In genomic region chr11:130613396-130613795, GRCh38 we compare ENCODE assay signal across 20 cellular contexts.
DNase-seq lines count a peak whose midpoint lies in the region; ATAC-seq and TF ChIP-seq lines count a peak whose summit lies in the region.
"Had no signal": no experiment of that assay in that cellular context is flagged by ENCODE, and none has a peak within 500 bp of the region (broad histone marks: within the 10 kb centered on the region; RNA-seq: fewer than 3 reads in every experiment).

No MANE protein-coding gene starts in this region.

- ATAC-seq in IMR-90 (ENCODE audit: low read depth): no peak
- no peak for ATAC-seq in HG02852 (IDR thresholded peaks at IDR 0.05; ENCODE audit: unreplicated experiment)
- no peak for ATAC-seq in GM18873 (IDR thresholded peaks at IDR 0.05; ENCODE audit: low FRiP score, unreplicated experiment)
- ATAC-seq: GM12878, K562 had no signal

- dilution Hi-C loops in IMR-90 (cut with HindIII; ENCODE audit: low sequenced_read_pairs, unreplicated experiment): no loop called here

- H4K20me1 ChIP-seq in IMR-90 (ENCODE audit: insufficient read depth, low read length): no peaks in the 10 kb centered on the region

- H3K14ac ChIP-seq in IMR-90 (replicated peaks; ENCODE audit: low read depth, low read length): peak overlapping the region; percentile 46; the same call in 1 of the 2 replicates
- H3K14ac ChIP-seq in mesenchymal stem cell (ENCODE audit: low read length in 2 of 2): no peak overlapping the region

- H3K9me3 ChIP-seq in IMR-90 (ENCODE audit: control insufficient read depth, insufficient read depth, low read length) (peaks cover 3% of the 10 kb centered on the region), mesenchymal stem cell (ENCODE audit: control insufficient read depth, low read length) (no peaks in the 10 kb centered on the region), vagina (no peaks in the 10 kb centered on the region)

- H3K4me1 ChIP-seq in IMR-90 (ENCODE audit: control insufficient read depth, insufficient read depth, low read length) (peaks cover 15% of the 10 kb centered on the region), mesenchymal stem cell (ENCODE audit: control insufficient read depth, insufficient read depth, low read depth, low read length) (peaks cover 4% of the 10 kb centered on the region), vagina (peaks cover 19% of the 10 kb centered on the region)
- H3K4me1 ChIP-seq: Caco-2 had no signal

- H2BK120ac ChIP-seq in IMR-90 (ENCODE audit: low read depth, low read length): peak overlapping the region; percentile 84
- H2BK120ac ChIP-seq in mesenchymal stem cell (ENCODE audit: low read depth, low read length): no peak overlapping the region

- no peak overlapping the region for H3K56ac ChIP-seq in IMR-90 (ENCODE audit: extremely low read depth, insufficient read depth, low read length)

- H2BK15ac ChIP-seq in IMR-90 (ENCODE audit: low read depth, low read length): peak overlapping the region; percentile 86; the same call in 2 of the 3 replicates
- H2BK15ac ChIP-seq in mesenchymal stem cell (ENCODE audit: low read depth, poor library complexity, severe bottlenecking): no peak overlapping the region

- peak overlapping the region; percentile 82 for H2BK20ac ChIP-seq in IMR-90 (ENCODE audit: low read depth, low read length)

- H3K9me1 ChIP-seq in IMR-90 (ENCODE audit: insufficient read depth, low read length): peaks cover 18% of the 10 kb centered on the region

- CTCF ChIA-PET in IMR-90 (lab: Yijun Ruan, JAX): no interaction called here

- peaks cover 5% of the 10 kb centered on the region for H3K9me3 Mint-ChIP-seq in chondrocyte (ENCODE audit: low read depth)
- H3K9me3 Mint-ChIP-seq: CD4-positive, alpha-beta T cell had no signal

- no CpG with 5 or more reads among the region's 4 CpGs for WGBS in IMR-90 (ENCODE audit: extremely low coverage in 2 of 2, insufficient read length in 1 of 2), 2 experiments
- WGBS in mesenchymal stem cell: 94% methylated on average over 3 of the region's 4 CpGs

- H3K4ac ChIP-seq in IMR-90 (ENCODE audit: low read depth, low read length): peak overlapping the region; percentile 75
- H3K4ac ChIP-seq in mesenchymal stem cell (ENCODE audit: low read depth in 1 of 2, low read length in 2 of 2): no peak overlapping the region

- H2BK12ac ChIP-seq in mesenchymal stem cell (ENCODE audit: low read length in 2 of 2): no peak overlapping the region

- TF ChIP-seq CTCF in IMR-90 (conservative IDR thresholded peaks at IDR 0.05; ENCODE audit: low read depth, low read length) (no peak), chondrocyte (IDR thresholded peaks at IDR 0.05) (no peak), vagina (IDR thresholded peaks at IDR 0.05) (no peak)

- H3K36me3 ChIP-seq in IMR-90 (ENCODE audit: control insufficient read depth, insufficient read depth, low read length) (no peaks in the 10 kb centered on the region), mesenchymal stem cell (ENCODE audit: control insufficient read depth in 1 of 2, insufficient read depth in 2 of 2, low read depth in 1 of 2, low read length in 2 of 2) (no peaks in the 10 kb centered on the region), vagina (no peaks in the 10 kb centered on the region)

- no peak for DNase-seq in IMR-90
- no peak for DNase-seq in chondrocyte (ENCODE audit: low spot score)
- no peak for DNase-seq in mesenchymal stem cell
- no peak for DNase-seq in vagina (ENCODE audit: extremely low spot score in 2 of 2)
- no peak for DNase-seq in DMS 273 treated with DMSO at 0.1 percent for 48 hours (lab: John Stamatoyannopoulos, UW)
- DNase-seq in NCI-H128 (lab: John Stamatoyannopoulos, UW; ENCODE audit: unreplicated experiment): no peak
- DNase-seq: AML-193; Caco-2; CD4-positive, alpha-beta T cell; DMS153; DMS79; GF-D8; GM23248; HCEC 1CT had no signal

- H3K4me1 Mint-ChIP-seq in chondrocyte (ENCODE audit: low read depth): peaks cover 47% of the 10 kb centered on the region

- no peak for TF ChIP-seq RAD21 in IMR-90 (IDR thresholded peaks at IDR 0.05; ENCODE audit: low read length)

- no peak overlapping the region for H3K4me3 Mint-ChIP-seq in chondrocyte (ENCODE audit: unreplicated experiment)
- H3K4me3 Mint-ChIP-seq: CD4-positive, alpha-beta T cell had no signal

- intact Hi-C loops in IMR-90 (cut with micrococcal nuclease) (no loop called here), vagina (cut with DNase I) (no loop called here)

- H2AFZ ChIP-seq in IMR-90 (replicated peaks; ENCODE audit: low read length, poor library complexity) (no peak overlapping the region), mesenchymal stem cell (ENCODE audit: low read depth, low read length) (no peak overlapping the region)
- H2AFZ ChIP-seq: GM23248 had no signal

- no peak overlapping the region for H2AK9ac ChIP-seq in IMR-90 (replicated peaks; ENCODE audit: low read depth, low read length, poor library complexity)

- no peak overlapping the region for H3K4me2 ChIP-seq in IMR-90 (ENCODE audit: low read depth, low read length)
- no peak overlapping the region for H3K4me2 ChIP-seq in mesenchymal stem cell (ENCODE audit: low read length, poor library complexity, severe bottlenecking)

- H3K18ac ChIP-seq in IMR-90 (ENCODE audit: low read depth, low read length): peak overlapping the region; percentile 54; the same call in 1 of the 2 replicates
- no peak overlapping the region for H3K18ac ChIP-seq in mesenchymal stem cell (ENCODE audit: low read depth in 1 of 2, low read length in 2 of 2)

- H4K8ac ChIP-seq in IMR-90 (ENCODE audit: low read depth in 2 of 2, low read length in 2 of 2) (peak overlapping the region in 1 of 2 experiments; percentile 69; a peak in 2 of 4 replicates), mesenchymal stem cell (ENCODE audit: low read length) (no peak overlapping the region)

- no peaks in the 10 kb centered on the region for H3K79me1 ChIP-seq in IMR-90 (ENCODE audit: low read depth in 1 of 2, low read length in 2 of 2)
- no peaks in the 10 kb centered on the region for H3K79me1 ChIP-seq in mesenchymal stem cell (replicated peaks; ENCODE audit: low read length, poor library complexity, severe bottlenecking)

- H4K5ac ChIP-seq in IMR-90 (ENCODE audit: low read depth, low read length): peak overlapping the region; percentile 72

- H2BK5ac ChIP-seq in IMR-90 (ENCODE audit: low read depth, low read length, poor library complexity, severe bottlenecking) (peak overlapping the region; percentile 6), mesenchymal stem cell (ENCODE audit: low read depth, low read length, poor library complexity, severe bottlenecking) (no peak overlapping the region)

- H3K23ac ChIP-seq in IMR-90 (ENCODE audit: low read depth, low read length) (0 out of 2 replicates have a peak overlapping the region, but pooled peaks have one; percentile 34), mesenchymal stem cell (ENCODE audit: low read length in 2 of 2) (no peak overlapping the region)

- POLR2A ChIA-PET in IMR-90 (lab: Charles Lee; ENCODE audit: unreplicated experiment): no interaction called here

- H3K4me3 ChIP-seq in IMR-90 (ENCODE audit: insufficient read depth, low read depth, low read length) (no peak overlapping the region), mesenchymal stem cell (ENCODE audit: insufficient read depth in 1 of 2, low read depth in 1 of 2, low read length in 2 of 2) (no peak overlapping the region), vagina (no peak overlapping the region)
- H3K4me3 ChIP-seq: GM12878, GM23248, K562 had no signal

- TF ChIP-seq POLR2A in IMR-90 (IDR thresholded peaks at IDR 0.05; ENCODE audit: low read depth, low read length) (no peak), vagina (IDR thresholded peaks at IDR 0.05) (no peak)

- H4K91ac ChIP-seq in IMR-90 (ENCODE audit: insufficient read depth, low read depth, low read length) (peak overlapping the region; percentile 48; the same call in 1 of the 2 replicates), mesenchymal stem cell (ENCODE audit: low read length) (no peak overlapping the region)

- no peaks in the 10 kb centered on the region for H3K27me3 Mint-ChIP-seq in chondrocyte (ENCODE audit: low read depth)

- H3K27me3 ChIP-seq in IMR-90 (ENCODE audit: control insufficient read depth, insufficient read depth, low read length) (no peaks in the 10 kb centered on the region), mesenchymal stem cell (ENCODE audit: control insufficient read depth in 1 of 2, insufficient read depth in 1 of 2, low read length in 2 of 2) (peaks cover 0 to 3% of the 10 kb centered on the region in 2 experiments), vagina (no peaks in the 10 kb centered on the region)

- H3K9ac ChIP-seq in IMR-90 (ENCODE audit: low read depth, low read length) (no peak overlapping the region), mesenchymal stem cell (ENCODE audit: low read length) (no peak overlapping the region)
- H3K9ac ChIP-seq: GM23248 had no signal

- H3K27ac Mint-ChIP-seq in chondrocyte (ENCODE audit: unreplicated experiment): peak overlapping the region; percentile 57
- H3K27ac Mint-ChIP-seq: CD4-positive, alpha-beta T cell had no signal

- in situ Hi-C loops in IMR-90 (cut with MboI; ENCODE audit: low sequenced_read_pairs): no loop called here

- no TSS peak for BruUV-seq in IMR-90 (replicated peaks; lab: Mats Ljungman, UMichigan)

- H3K27ac ChIP-seq in IMR-90 (ENCODE audit: insufficient read depth, low read length) (no peak overlapping the region), mesenchymal stem cell (ENCODE audit: low read length, poor library complexity, severe bottlenecking) (peak overlapping the region; percentile 34), vagina (peak overlapping the region; percentile 30)
- H3K27ac ChIP-seq: C4-2B, HL-60 had no signal

- peaks cover 1% of the 10 kb centered on the region for H3K36me3 Mint-ChIP-seq in chondrocyte (ENCODE audit: low read depth)

- H2AK5ac ChIP-seq in IMR-90 (ENCODE audit: low read depth, low read length) (peak overlapping the region; percentile 82; the same call in 1 of the 2 replicates), mesenchymal stem cell (ENCODE audit: low read length, severe bottlenecking) (peak overlapping the region; percentile 49)

TF ChIP-seq in IMR-90, 13 proteins besides CTCF, POLR2A, EP300 and RAD21 (continues in another document):
- TF ChIP-seq MAZ (IDR thresholded peaks at IDR 0.05; ENCODE audit: borderline replicate concordance, low read depth, low read length) (no peak), NFE2L2 (IDR thresholded peaks at IDR 0.05; ENCODE audit: low read depth, low read length) (no peak), USF2 (IDR thresholded peaks at IDR 0.05; ENCODE audit: low read depth, low read length) (no peak), RCOR1 (IDR thresholded peaks at IDR 0.05; ENCODE audit: insufficient replicate concordance, low read length) (no peak), MXI1 (IDR thresholded peaks at IDR 0.05; ENCODE audit: borderline replicate concordance, low read depth, low read length) (no peak), CHD1 (IDR thresholded peaks at IDR 0.05; ENCODE audit: low read depth, low read length) (no peak), FOS (IDR thresholded peaks at IDR 0.05; ENCODE audit: low read depth, low read length) (no peak)
